Comparison of ENCODE assay signal across 11 cellular contexts in genomic region chr14:100102156-100102785, GRCh38. TPM values are rescaled to one million over a fixed set of nuclear protein-coding genes. Genes with fewer than 3 reads are reported as not detected.
DNase-seq lines count a peak whose midpoint lies in the region; ATAC-seq, FAIRE-seq and TF ChIP-seq lines count a peak whose summit lies in the region.
"Had no signal": no experiment of that assay in that cellular context is flagged by ENCODE, and none has a peak within 500 bp of the region (broad histone marks: within the 10 kb centered on the region; RNA-seq: fewer than 3 reads in every experiment).

No MANE protein-coding gene starts in this region.

- intact Hi-C loops in CD4-positive, alpha-beta memory T cell (cut with micrococcal nuclease), result no loop called here

- peak overlapping the region in 7 of 8 donors; percentile 42 to 86 (median 79) for H3K4me3 Mint-ChIP-seq in CD4-positive, alpha-beta memory T cell
- H3K4me3 Mint-ChIP-seq in activated naive CD8-positive, alpha-beta T cell, result peak overlapping the region; percentile 67
- H3K4me3 Mint-ChIP-seq in memory B cell, result no peak overlapping the region

- 90% methylated on average over 8 of the region's 8 CpGs for WGBS in A549 (ENCODE audit: missing lambda C conversion rate)

- peaks cover 78% of the 10 kb centered on the region for H3K36me3 ChIP-seq in CD4-positive, alpha-beta memory T cell (ENCODE audit: insufficient read depth, low read length)

- H3K9me3 Mint-ChIP-seq in CD4-positive, alpha-beta memory T cell, result no peaks in the 10 kb centered on the region
- H3K9me3 Mint-ChIP-seq in activated naive CD8-positive, alpha-beta T cell (ENCODE audit: low read depth), result no peaks in the 10 kb centered on the region
- no peaks in the 10 kb centered on the region for H3K9me3 Mint-ChIP-seq in memory B cell

- TF ChIP-seq RAD21 in A549 (conservative IDR thresholded peaks at IDR 0.05 in 1 of 2, IDR thresholded peaks at IDR 0.05 in 1 of 2), result no peak

- no peak for TF ChIP-seq CTCF in A549 (IDR thresholded peaks at IDR 0.05)

- H3K4me3 ChIP-seq in A549, result no peak overlapping the region
- H3K4me3 ChIP-seq in CD4-positive, alpha-beta memory T cell (ENCODE audit: low read length in 2 of 2), result no peak overlapping the region

- no peaks in the 10 kb centered on the region for H3K9me3 ChIP-seq in A549
- H3K9me3 ChIP-seq in CD4-positive, alpha-beta memory T cell (ENCODE audit: control insufficient read depth in 1 of 2, low read length in 2 of 2), result no peaks in the 10 kb centered on the region

- no peak for TF ChIP-seq EP300 in A549 (IDR thresholded peaks at IDR 0.05)

- H3K4me1 ChIP-seq in A549, result peaks cover 21% of the 10 kb centered on the region
- peaks cover 100% of the 10 kb centered on the region for H3K4me1 ChIP-seq in CD4-positive, alpha-beta memory T cell (ENCODE audit: insufficient read depth, low read length)

- no peak for TF ChIP-seq POLR2A in A549 (IDR thresholded peaks at IDR 0.05; ENCODE audit: low read length)

- CTCF ChIA-PET in A549 (lab: Yijun Ruan, JAX), result interaction anchor here (0.6 to 10.1 kb wide), 8 partner anchors 10 to 120 kb away, joined by 3 to 173 read pairs (median 3); no protein-coding TSS in a partner anchor
- CTCF ChIA-PET in CD4-positive, alpha-beta memory T cell (lab: Charles Lee; ENCODE audit: partially characterized antibody), result interaction anchor here (0.7 to 49.4 kb wide), 3 partner anchors 25 to 180 kb away, joined by 3 to 1350 read pairs (median 45); partner anchors contain the start of gene EVL

- peaks cover 83 to 100% (median 91%) of the 10 kb centered on the region in 4 donors for H3K4me1 Mint-ChIP-seq in CD4-positive, alpha-beta memory T cell
- H3K4me1 Mint-ChIP-seq in activated naive CD8-positive, alpha-beta T cell (ENCODE audit: low read depth), result peaks cover 93% of the 10 kb centered on the region
- H3K4me1 Mint-ChIP-seq in memory B cell, result peaks cover 38% of the 10 kb centered on the region

- DNase-seq in A549 (ENCODE audit: low read depth in 1 of 2, low spot score in 1 of 2), result no peak
- no peak for DNase-seq in CD4-positive, alpha-beta memory T cell
- DNase-seq in memory B cell (ENCODE audit: low spot score in 2 of 2), result no peak
- no peak for DNase-seq in stimulated activated CD4-positive, alpha-beta T cell treated with anti-CD3 and anti-CD28 coated beads, Interleukin-2, amount 100 ng/mL, for 48 hours
- DNase-seq: NCI-H1048, PC-3 had no signal

- H3K4me2 ChIP-seq in A549, result no peak overlapping the region

- no peaks in the 10 kb centered on the region for H3K27me3 ChIP-seq in CD4-positive, alpha-beta memory T cell (ENCODE audit: insufficient read depth, low read length)

- FAIRE-seq in A549 (lab: Jason Lieb, UNC), result no peak
- FAIRE-seq: HTR-8/SVneo had no signal

- no peaks in the 10 kb centered on the region for H3K27me3 Mint-ChIP-seq in CD4-positive, alpha-beta memory T cell
- no peaks in the 10 kb centered on the region for H3K27me3 Mint-ChIP-seq in activated naive CD8-positive, alpha-beta T cell
- H3K27me3 Mint-ChIP-seq in memory B cell, result no peaks in the 10 kb centered on the region

- ATAC-seq in A549 (no peak), memory B cell (ENCODE audit: low read depth) (no peak), HG03135 (IDR thresholded peaks at IDR 0.05; ENCODE audit: unreplicated experiment) (no peak), HG02759 (IDR thresholded peaks at IDR 0.05; ENCODE audit: unreplicated experiment) (no peak), HG03469 (IDR thresholded peaks at IDR 0.05; ENCODE audit: unreplicated experiment) (no peak)
- ATAC-seq: PC-3 had no signal

- peaks cover 68 to 93% of the 10 kb centered on the region in 2 donors for H3K36me3 Mint-ChIP-seq in CD4-positive, alpha-beta memory T cell
- H3K36me3 Mint-ChIP-seq in activated naive CD8-positive, alpha-beta T cell, result peaks cover 19% of the 10 kb centered on the region
- peaks cover 36% of the 10 kb centered on the region for H3K36me3 Mint-ChIP-seq in memory B cell

- H3K27ac Mint-ChIP-seq in CD4-positive, alpha-beta memory T cell, result peak overlapping the region; percentile 87 to 96 (median 95)
- peak overlapping the region; percentile 98 for H3K27ac Mint-ChIP-seq in activated naive CD8-positive, alpha-beta T cell
- peak overlapping the region; percentile 70 for H3K27ac Mint-ChIP-seq in memory B cell

- POLR2A ChIA-PET in A549 (lab: Yijun Ruan, JAX), result no interaction called here
- POLR2A ChIA-PET in CD4-positive, alpha-beta memory T cell (lab: Charles Lee; ENCODE audit: partially characterized antibody), result interaction anchor here (24.8 to 34.5 kb wide), 2 partner anchors 19 to 36 kb away, joined by 410 to 941 read pairs; partner anchors contain the start of gene EVL

- H3K27ac ChIP-seq in A549, result no peak overlapping the region; a peak in 1 of 6 replicates
- H3K27ac ChIP-seq in CD4-positive, alpha-beta memory T cell (ENCODE audit: low read depth, low read length), result peak overlapping the region; percentile 67

TF ChIP-seq in A549, 52 proteins besides CTCF, POLR2A, EP300 and RAD21:
- no peak for TF ChIP-seq HOXB5 (CRISPR knock-in tag; IDR thresholded peaks at IDR 0.05)
- TF ChIP-seq MAFK (IDR thresholded peaks at IDR 0.05; ENCODE audit: partially characterized antibody), result peak; percentile 19
- no peak for TF ChIP-seq KDM1A (IDR thresholded peaks at IDR 0.05; ENCODE audit: low read depth)

RNA-seq across cellular contexts. Expression of gene EVL, which starts 37.0 kb away (rescaled TPM):
- polyA plus RNA-seq in A549 (2011; rRNA removed), result 14.8 and 17.0 TPM in 2 replicates
- 22.7 and 24.5 TPM in 2 replicates for polyA plus RNA-seq in A549 (2012; cell fraction: cytosol; rRNA removed)
- polyA plus RNA-seq in A549 (2012; cell fraction: nucleus; rRNA removed), result 86.6 and 98.4 TPM in 2 replicates
- 30.1 to 32.9 TPM (median 30.6 TPM) in 3 replicates for polyA plus RNA-seq in A549 (2017; fragmentation: RNase III; extraction: RNeasy Plus Mini Kit Qiagen cat#74134 plus additional on column Dnase treatment)
- polyA minus RNA-seq in A549 (2011; rRNA and poly(A)+ RNA removed), result 19.2 and 21.8 TPM in 2 replicates
- 1,000 to 10,000 TPM; 1,287 to 1,352 TPM for total RNA-seq in CD4-positive, alpha-beta memory T cell
- 100 to 1,000 TPM in 1 of 2 donors, 10 to 100 TPM in 1; 81.8 to 147 TPM for polyA plus RNA-seq in CD4-positive, alpha-beta memory T cell

RNA-seq across cellular contexts. Expression of gene DEGS2, which starts 57.2 kb away (rescaled TPM):
- polyA plus RNA-seq in A549 (2011; rRNA removed) (0.38 and 0.93 TPM in 2 replicates), A549 (2017; fragmentation: RNase III; extraction: RNeasy Plus Mini Kit Qiagen cat#74134 plus additional on column Dnase treatment) (1.1 to 2.3 TPM (median 1.6 TPM) in 3 replicates)
- polyA plus RNA-seq in A549 (2012; cell fraction: cytosol; rRNA removed), result 1.2 and 1.9 TPM in 2 replicates
- polyA plus RNA-seq in A549 (2012; cell fraction: nucleus; rRNA removed), result 2.1 and 4.4 TPM in 2 replicates
- 0.39 and 0.91 TPM in 2 replicates for polyA minus RNA-seq in A549 (2011; rRNA and poly(A)+ RNA removed)
- total RNA-seq in CD4-positive, alpha-beta memory T cell, result under 1 TPM in 1 of 2 experiments, not detected in 1; 0.14 TPM
- polyA plus RNA-seq in CD4-positive, alpha-beta memory T cell, result under 1 TPM in 1 of 2 donors, not detected in 1; 0.81 TPM
